9 cellular contexts compared by ENCODE assay signal in the genomic region with DNA sequence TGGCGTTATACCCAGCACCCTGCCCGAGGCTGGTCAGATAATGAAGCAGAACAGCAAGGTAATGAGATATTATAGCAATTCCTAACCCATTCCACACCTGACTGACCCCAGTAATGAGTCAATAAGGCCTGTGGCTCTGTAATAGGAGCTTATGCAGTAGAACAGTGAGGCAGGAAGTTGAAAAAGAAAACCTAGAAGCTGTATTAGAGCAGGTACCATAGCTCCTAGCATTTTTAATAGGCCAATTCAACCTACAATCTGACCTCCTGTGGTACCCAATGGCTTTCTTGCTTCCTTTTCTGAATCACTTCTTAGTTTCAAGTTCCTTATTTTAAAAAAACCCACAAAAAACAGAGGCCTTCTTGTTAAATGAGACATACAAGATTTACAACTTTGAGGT. TPM values are rescaled to one million over a fixed set of nuclear protein-coding genes. Genes with fewer than 3 reads are reported as not detected.
DNase-seq lines count a peak whose midpoint lies in the region; ATAC-seq lines count a peak whose summit lies in the region.
"Had no signal": no experiment of that assay in that cellular context is flagged by ENCODE, and none has a peak within 500 bp of the region (broad histone marks: within the 10 kb centered on the region; RNA-seq: fewer than 3 reads in every experiment).

No MANE protein-coding gene starts in this region.

- H3K4me3 Mint-ChIP-seq in activated naive CD4-positive, alpha-beta T cell treated with anti-CD3 and anti-CD28 coated beads for 36 hours, result no peak overlapping the region
- no peak overlapping the region for H3K4me3 Mint-ChIP-seq in CD8-positive, alpha-beta memory T cell

- H3K9me3 ChIP-seq in BLaER1 treated with 17β-estradiol and CSF1 and Interleukin-3, amounts not matched to agents 10 nM and 100 nM (replicated peaks in 1 of 11), result peaks cover 0 to 42% (median 12%) of the 10 kb centered on the region in 11 experiments; a peak in 12 of 22 replicates
- H3K9me3 ChIP-seq in CD8-positive, alpha-beta memory T cell (ENCODE audit: low read length), result no peaks in the 10 kb centered on the region
- H3K9me3 ChIP-seq: uterus had no signal

- H3K36me3 ChIP-seq in BLaER1 treated with 17β-estradiol and CSF1 and Interleukin-3, amounts not matched to agents 10 nM and 100 nM, result no peaks in the 10 kb centered on the region
- no peaks in the 10 kb centered on the region for H3K36me3 ChIP-seq in CD8-positive, alpha-beta memory T cell (ENCODE audit: insufficient read depth, low read length)
- H3K36me3 ChIP-seq: uterus had no signal

- POLR2A ChIA-PET in CD8-positive, alpha-beta memory T cell (lab: Charles Lee), result no interaction called here

- peaks cover 0 to 59% (median 0%) of the 10 kb centered on the region in 11 experiments; a peak in 6 of 22 replicates for H3K27me3 ChIP-seq in BLaER1 treated with 17β-estradiol and CSF1 and Interleukin-3, amounts not matched to agents 10 nM and 100 nM
- H3K27me3 ChIP-seq in CD8-positive, alpha-beta memory T cell (ENCODE audit: insufficient read depth, low read length, poor library complexity, severe bottlenecking), result no peaks in the 10 kb centered on the region
- H3K27me3 ChIP-seq: uterus had no signal

- no peaks in the 10 kb centered on the region for H3K36me3 Mint-ChIP-seq in activated naive CD4-positive, alpha-beta T cell treated with anti-CD3 and anti-CD28 coated beads for 36 hours (ENCODE audit: low read depth)
- H3K36me3 Mint-ChIP-seq in CD8-positive, alpha-beta memory T cell, result no peaks in the 10 kb centered on the region

- no peak overlapping the region for H3K27ac Mint-ChIP-seq in activated naive CD4-positive, alpha-beta T cell treated with anti-CD3 and anti-CD28 coated beads for 36 hours
- no peak overlapping the region for H3K27ac Mint-ChIP-seq in CD8-positive, alpha-beta memory T cell

- H3K9ac ChIP-seq in BLaER1 treated with 17β-estradiol and CSF1 and Interleukin-3, amounts not matched to agents 10 nM and 100 nM, result no peak overlapping the region

- peak; percentile 25 for DNase-seq in NCI-H748 treated with DMSO at 0.1 percent for 48 hours (lab: John Stamatoyannopoulos, UW)
- no peak for DNase-seq in SHP77 treated with DMSO at 0.1 percent for 48 hours (lab: John Stamatoyannopoulos, UW)
- no peak for DNase-seq in activated naive CD4-positive, alpha-beta T cell treated with anti-CD3 and anti-CD28 coated beads for 36 hours
- DNase-seq in CD8-positive, alpha-beta memory T cell, result no peak
- DNase-seq in caudate nucleus (lab: John Stamatoyannopoulos, UW), result no peak
- DNase-seq: uterus had no signal

- intact Hi-C loops in activated naive CD4-positive, alpha-beta T cell treated with anti-CD3 and anti-CD28 coated beads for 36 hours (cut with micrococcal nuclease), result no loop called here

- peak overlapping the region in 6 of 11 experiments; percentile 17 to 68 (median 56); a peak in 9 of 22 replicates for H3K4me2 ChIP-seq in BLaER1 treated with 17β-estradiol and CSF1 and Interleukin-3, amounts not matched to agents 10 nM and 100 nM

- no peaks in the 10 kb centered on the region for H3K27me3 Mint-ChIP-seq in activated naive CD4-positive, alpha-beta T cell treated with anti-CD3 and anti-CD28 coated beads for 36 hours (ENCODE audit: low read depth)
- H3K27me3 Mint-ChIP-seq in CD8-positive, alpha-beta memory T cell, result no peaks in the 10 kb centered on the region

- CTCF ChIA-PET in activated naive CD4-positive, alpha-beta T cell treated with anti-CD3 and anti-CD28 coated beads for 36 hours (lab: Charles Lee), result no interaction called here
- CTCF ChIA-PET in CD8-positive, alpha-beta memory T cell (lab: Charles Lee), result no interaction called here

- ATAC-seq in GM19438 (IDR thresholded peaks at IDR 0.05; ENCODE audit: low read depth, unreplicated experiment), result peak; percentile 100
- peak; percentile 100 for ATAC-seq in HG03135 (IDR thresholded peaks at IDR 0.05; ENCODE audit: unreplicated experiment)

- no peaks in the 10 kb centered on the region for H3K4me1 Mint-ChIP-seq in activated naive CD4-positive, alpha-beta T cell treated with anti-CD3 and anti-CD28 coated beads for 36 hours (ENCODE audit: low read depth)
- no peaks in the 10 kb centered on the region for H3K4me1 Mint-ChIP-seq in CD8-positive, alpha-beta memory T cell

- H3K4me1 ChIP-seq in BLaER1 treated with 17β-estradiol and CSF1 and Interleukin-3, amounts not matched to agents 10 nM and 100 nM, result peaks cover 0 to 38% (median 12%) of the 10 kb centered on the region in 10 experiments; a peak in 9 of 20 replicates
- H3K4me1 ChIP-seq in CD8-positive, alpha-beta memory T cell (ENCODE audit: insufficient read depth, low read length), result no peaks in the 10 kb centered on the region
- H3K4me1 ChIP-seq: uterus had no signal

- H4K20me1 ChIP-seq in BLaER1 treated with 17β-estradiol and CSF1 and Interleukin-3, amounts not matched to agents 10 nM and 100 nM, result no peaks in the 10 kb centered on the region

- H3K9me3 Mint-ChIP-seq in activated naive CD4-positive, alpha-beta T cell treated with anti-CD3 and anti-CD28 coated beads for 36 hours, result peaks cover 15% of the 10 kb centered on the region
- H3K9me3 Mint-ChIP-seq in CD8-positive, alpha-beta memory T cell, result peaks cover 7 to 28% (median 12%) of the 10 kb centered on the region in 5 donors

- H3K27ac ChIP-seq in BLaER1 treated with 17β-estradiol and CSF1 and Interleukin-3, amounts not matched to agents 10 nM and 100 nM, result no peak overlapping the region
- no peak overlapping the region for H3K27ac ChIP-seq in CD8-positive, alpha-beta memory T cell (ENCODE audit: low read depth, low read length)
- no peak overlapping the region for H3K27ac ChIP-seq in caudate nucleus (ENCODE audit: low read depth, low read length)
- H3K27ac ChIP-seq: uterus had no signal

- no peak overlapping the region for H3K4me3 ChIP-seq in BLaER1 treated with 17β-estradiol and CSF1 and Interleukin-3, amounts not matched to agents 10 nM and 100 nM
- H3K4me3 ChIP-seq in CD8-positive, alpha-beta memory T cell (ENCODE audit: low read length), result no peak overlapping the region
- H3K4me3 ChIP-seq: uterus had no signal

RNA-seq across cellular contexts. Expression of gene MAP2, which starts 43.6 kb away (rescaled TPM):
- under 1 TPM; 0.20 to 0.67 TPM for total RNA-seq in activated naive CD4-positive, alpha-beta T cell treated with anti-CD3 and anti-CD28 coated beads for 36 hours
- total RNA-seq in CD8-positive, alpha-beta memory T cell, result not detected
- polyA plus RNA-seq in CD8-positive, alpha-beta memory T cell, result 0.08 TPM
